In the genomic region with DNA sequence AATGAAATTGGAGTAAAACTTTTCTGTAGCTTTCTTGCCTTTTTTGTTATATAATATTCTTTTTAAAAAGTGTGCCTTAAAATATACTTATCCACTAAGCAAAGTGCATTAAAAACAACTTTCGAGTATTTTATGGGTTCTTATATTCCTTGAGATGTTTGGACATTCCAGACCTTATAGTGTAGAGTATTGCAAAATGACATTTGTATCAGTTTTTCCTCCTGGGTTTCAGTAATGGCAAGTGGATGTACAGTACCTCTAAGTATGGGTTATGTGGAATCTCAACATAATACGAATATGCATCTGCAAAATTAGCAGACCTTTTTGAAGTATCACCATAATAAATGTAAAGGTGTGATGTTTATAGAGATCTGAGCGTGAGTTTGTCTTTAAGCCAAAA, we compare ENCODE assay signal across 8 cellular contexts. TPM values are rescaled to one million over a fixed set of nuclear protein-coding genes. Genes with fewer than 3 reads are reported as not detected.
A peak's percentile ranks its signal among the peaks of the same experiment; 100 is the strongest.
DNase-seq lines count a peak whose midpoint lies in the region; ATAC-seq and TF ChIP-seq lines count a peak whose summit lies in the region.

No MANE protein-coding gene starts in this region.

- H3K9me3 ChIP-seq in left ventricle myocardium inferior (replicated peaks), result no peaks in the 10 kb centered on the region
- H3K9me3 ChIP-seq in uterus, result no peaks in the 10 kb centered on the region

- peak overlapping the region; percentile 92 for H3K4me3 ChIP-seq in left ventricle myocardium inferior
- H3K4me3 ChIP-seq in uterus, result peak overlapping the region; percentile 82 to 87

- H3K4me3 Mint-ChIP-seq in memory B cell, result peak overlapping the region; percentile 86

- no peaks in the 10 kb centered on the region for H3K9me3 Mint-ChIP-seq in memory B cell

- no peaks in the 10 kb centered on the region for H3K27me3 Mint-ChIP-seq in memory B cell

- peaks cover 38% of the 10 kb centered on the region for H3K4me1 Mint-ChIP-seq in memory B cell

- TF ChIP-seq CTCF in left ventricle myocardium inferior (IDR thresholded peaks at IDR 0.05; ENCODE audit: borderline replicate concordance), result no peak
- TF ChIP-seq CTCF in uterus (IDR thresholded peaks at IDR 0.05), result no peak

- intact Hi-C loops in left ventricle myocardium inferior (cut with micrococcal nuclease), result loop anchor here (10.0 kb wide), 1 partner anchor 102 kb away; no protein-coding TSS in a partner anchor
- intact Hi-C loops in left ventricle myocardium superior (cut with micrococcal nuclease), result no loop called here
- intact Hi-C loops in uterus (cut with DNase I; ENCODE audit: low total_unique reads), result no loop called here

- no peaks in the 10 kb centered on the region for H3K27me3 ChIP-seq in left ventricle myocardium inferior (ENCODE audit: low read depth)
- no peaks in the 10 kb centered on the region for H3K27me3 ChIP-seq in uterus

- no peak for TF ChIP-seq POLR2A in uterus (IDR thresholded peaks at IDR 0.05)

- H3K27ac ChIP-seq in left ventricle myocardium inferior (replicated peaks), result peak overlapping the region; percentile 98
- peak overlapping the region in 1 of 2 donors; percentile 97 for H3K27ac ChIP-seq in uterus

- H3K27ac Mint-ChIP-seq in memory B cell, result peak overlapping the region; percentile 90

- peaks cover 87% of the 10 kb centered on the region for H3K4me1 ChIP-seq in left ventricle myocardium inferior
- H3K4me1 ChIP-seq in uterus, result peaks cover 8 to 11% of the 10 kb centered on the region in 2 donors

- H3K36me3 Mint-ChIP-seq in memory B cell, result peaks cover 8% of the 10 kb centered on the region

- DNase-seq in left ventricle myocardium inferior, result no peak
- DNase-seq in left ventricle myocardium superior, result no peak
- DNase-seq in astrocyte of the hippocampus (ENCODE audit: low read depth, low spot score), result peak; percentile 12
- no peak for DNase-seq in memory B cell (ENCODE audit: low spot score in 2 of 2)
- no peak for DNase-seq in uterus
- no peak for DNase-seq in HuH-7.5 (ENCODE audit: low spot score)

- H3K36me3 ChIP-seq in left ventricle myocardium inferior (no peaks in the 10 kb centered on the region), uterus (no peaks in the 10 kb centered on the region)

- no peak for ATAC-seq in left ventricle myocardium superior
- ATAC-seq in memory B cell (ENCODE audit: low read depth), result no peak
- ATAC-seq in GM19455 (IDR thresholded peaks at IDR 0.05; ENCODE audit: unreplicated experiment), result no peak
- no peak for ATAC-seq in GM19023 (IDR thresholded peaks at IDR 0.05; ENCODE audit: unreplicated experiment)

RNA-seq across cellular contexts. Expression of gene CDK13, which starts 2.7 kb away (rescaled TPM):
- total RNA-seq in left ventricle myocardium inferior (22.7 TPM), left ventricle myocardium superior (21.3 TPM), uterus (100 to 1,000 TPM in 2 of 4 donors, 10 to 100 TPM in 2; 48.5 to 144 (median 94.3) TPM)
